In genomic region chr2:25685030-25685429, GRCh38 we compare ENCODE assay signal across 17 cellular contexts. TPM values are rescaled to one million over a fixed set of nuclear protein-coding genes. Genes with fewer than 3 reads are reported as not detected.
A peak's percentile ranks its signal among the peaks of the same experiment; 100 is the strongest.
DNase-seq lines count a peak whose midpoint lies in the region; ATAC-seq and TF ChIP-seq lines count a peak whose summit lies in the region.
"Had no signal": no experiment of that assay in that cellular context is flagged by ENCODE, and none has a peak within 500 bp of the region (broad histone marks: within the 10 kb centered on the region; RNA-seq: fewer than 3 reads in every experiment).

No MANE protein-coding gene starts in this region.

- peaks cover 17% of the 10 kb centered on the region for H3K4me1 Mint-ChIP-seq in brain
- H3K4me1 Mint-ChIP-seq in activated naive CD8-positive, alpha-beta T cell treated with anti-CD3 and anti-CD28 coated beads, Interleukin-2, amount 50 U/mL, for 24 hours = no peaks in the 10 kb centered on the region

- TF ChIP-seq CTCF in brain (conservative IDR thresholded peaks at IDR 0.05) (no peak), GM13976 (IDR thresholded peaks at IDR 0.05; ENCODE audit: borderline replicate concordance, control extremely low read depth, extremely low read depth, insufficient read depth, missing control alignments) (no peak)

- DNase-seq in NCI-H524 (lab: John Stamatoyannopoulos, UW) = peak; percentile 7 to 46
- no peak for DNase-seq in NCI-H524 treated with DMSO at 0.1 percent for 48 hours (lab: John Stamatoyannopoulos, UW)
- peak; percentile 75 for DNase-seq in NCI-H1694 (lab: John Stamatoyannopoulos, UW)
- DNase-seq in activated naive CD8-positive, alpha-beta T cell treated with anti-CD3 and anti-CD28 coated beads, Interleukin-2, amount 50 U/mL, for 24 hours = no peak
- no peak for DNase-seq in GM13976 (ENCODE audit: low spot score)
- DNase-seq: ACHN, AML-193, GF-D8, GOT3, NCI-H1048, NCI-H2029, NCI-H2227 treated with DMSO at 0.1 percent for 48 hours, NCI-H526, PC-9, SW 1271 had no signal

- H3K4me3 Mint-ChIP-seq in brain = no peak overlapping the region
- no peak overlapping the region for H3K4me3 Mint-ChIP-seq in activated naive CD8-positive, alpha-beta T cell treated with anti-CD3 and anti-CD28 coated beads, Interleukin-2, amount 50 U/mL, for 24 hours

- H3K27me3 Mint-ChIP-seq in brain = peaks cover 4% of the 10 kb centered on the region
- peaks cover 2% of the 10 kb centered on the region for H3K27me3 Mint-ChIP-seq in activated naive CD8-positive, alpha-beta T cell treated with anti-CD3 and anti-CD28 coated beads, Interleukin-2, amount 50 U/mL, for 24 hours

- in situ Hi-C loops in GM13976 (cut with MboI; ENCODE audit: low sequenced_read_pairs, unreplicated experiment) = no loop called here

- no peaks in the 10 kb centered on the region for H3K9me3 Mint-ChIP-seq in brain
- H3K9me3 Mint-ChIP-seq in activated naive CD8-positive, alpha-beta T cell treated with anti-CD3 and anti-CD28 coated beads, Interleukin-2, amount 50 U/mL, for 24 hours = no peaks in the 10 kb centered on the region

- no peak for ATAC-seq in activated naive CD8-positive, alpha-beta T cell treated with anti-CD3 and anti-CD28 coated beads, Interleukin-2, amount 50 U/mL, for 24 hours
- no peak for ATAC-seq in GM18517 (IDR thresholded peaks at IDR 0.05; ENCODE audit: unreplicated experiment)

- H3K27ac Mint-ChIP-seq in brain = peak overlapping the region in 3 of 5 experiments; percentile 14 to 52 (median 25)
- H3K27ac Mint-ChIP-seq in activated naive CD8-positive, alpha-beta T cell treated with anti-CD3 and anti-CD28 coated beads, Interleukin-2, amount 50 U/mL, for 24 hours = no peak overlapping the region

- no peaks in the 10 kb centered on the region for H3K36me3 Mint-ChIP-seq in brain
- H3K36me3 Mint-ChIP-seq in activated naive CD8-positive, alpha-beta T cell treated with anti-CD3 and anti-CD28 coated beads, Interleukin-2, amount 50 U/mL, for 24 hours (ENCODE audit: low read depth) = no peaks in the 10 kb centered on the region

RNA-seq across cellular contexts. Expression of gene DTNB, which starts 11.7 kb away (rescaled TPM):
- 60.5 TPM for polyA plus RNA-seq in brain (ENCODE audit: insufficient read depth, low read depth, low replicate concordance)

Comparison
In these comparisons a context has a peak if more than half of its experiments do, and no peak if none do; other contexts are left out.
1. DNase-seq: peak in NCI-H524 (2 of 2) and NCI-H1694 (single experiment); none in NCI-H524 treated with DMSO at 0.1 percent for 48 hours (single experiment), activated naive CD8-positive, alpha-beta T cell treated with anti-CD3 and anti-CD28 coated beads, Interleukin-2, amount 50 U/mL, for 24 hours (single experiment) and GM13976 (single experiment).